1 cellular context compared by ENCODE assay signal in genomic region chr1:1422465-1423244, GRCh38.
TF ChIP-seq lines count a peak whose summit lies in the region.

No MANE protein-coding gene starts in this region.

TF ChIP-seq in IMR-90, 13 proteins besides CTCF, POLR2A, EP300 and RAD21:
- TF ChIP-seq ELK1 (IDR thresholded peaks at IDR 0.05; ENCODE audit: borderline replicate concordance, low read depth, low read length): no peak
- no peak for TF ChIP-seq RCOR1 (IDR thresholded peaks at IDR 0.05; ENCODE audit: insufficient replicate concordance, low read length)
- no peak for TF ChIP-seq MXI1 (IDR thresholded peaks at IDR 0.05; ENCODE audit: borderline replicate concordance, low read depth, low read length)
- no peak for TF ChIP-seq CEBPB (IDR thresholded peaks at IDR 0.05; ENCODE audit: low read depth, low read length)
- no peak for TF ChIP-seq RFX5 (IDR thresholded peaks at IDR 0.05; ENCODE audit: low read depth, low read length)
- no peak for TF ChIP-seq MAZ (IDR thresholded peaks at IDR 0.05; ENCODE audit: borderline replicate concordance, low read depth, low read length)
- TF ChIP-seq SMC3 (IDR thresholded peaks at IDR 0.05; ENCODE audit: low read depth, low read length): no peak
- no peak for TF ChIP-seq USF2 (IDR thresholded peaks at IDR 0.05; ENCODE audit: low read depth, low read length)
- TF ChIP-seq NFE2L2 (IDR thresholded peaks at IDR 0.05; ENCODE audit: low read depth, low read length): no peak
- TF ChIP-seq MAFK (IDR thresholded peaks at IDR 0.05; ENCODE audit: low read depth, low read length): no peak
- no peak for TF ChIP-seq FOS (IDR thresholded peaks at IDR 0.05; ENCODE audit: low read depth, low read length)
- TF ChIP-seq CHD1 (IDR thresholded peaks at IDR 0.05; ENCODE audit: low read depth, low read length): no peak
- TF ChIP-seq BHLHE40 (IDR thresholded peaks at IDR 0.05; ENCODE audit: low read depth, low read length): no peak
